11 cellular contexts compared by ENCODE assay signal in the genomic region with DNA sequence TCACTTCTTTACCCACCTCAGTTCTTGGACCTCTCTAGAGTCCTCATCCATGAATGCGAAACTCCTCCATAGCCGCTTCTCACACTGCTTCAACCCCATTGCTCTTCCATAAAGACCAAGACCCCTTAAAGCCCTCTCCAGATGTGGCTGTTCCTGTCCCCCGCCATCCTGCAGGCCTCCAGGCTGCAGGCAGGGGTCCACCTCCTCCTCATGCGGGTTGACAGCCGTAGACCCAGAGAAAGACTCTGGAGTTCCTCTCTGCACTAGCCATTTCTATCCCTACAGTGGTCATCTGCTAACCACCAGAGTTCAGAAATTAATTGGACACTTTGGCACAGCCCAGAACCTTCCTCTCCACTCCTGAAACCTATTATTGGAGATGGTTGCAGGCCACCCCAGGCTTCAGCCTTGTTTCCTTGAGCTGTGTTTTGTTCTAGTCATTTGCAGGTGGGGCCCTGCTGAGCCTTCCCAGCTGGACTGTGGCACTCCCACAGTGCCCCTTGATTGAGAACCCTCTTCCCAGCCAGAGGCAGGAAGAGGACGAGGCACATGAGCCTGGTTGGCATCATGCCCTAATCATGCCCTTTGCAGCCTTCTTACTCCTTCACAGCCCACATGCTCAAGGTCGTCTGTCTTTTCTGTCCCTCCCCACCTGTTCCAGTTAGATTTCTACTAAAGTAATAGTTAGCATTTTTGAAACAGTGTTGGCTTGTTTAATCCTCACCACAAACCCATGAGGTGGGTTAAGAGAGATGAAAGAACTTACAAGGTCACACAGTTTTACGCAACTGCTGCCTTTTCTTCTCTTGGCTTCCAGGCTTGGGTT. TPM values are rescaled to one million over a fixed set of nuclear protein-coding genes. Genes with fewer than 3 reads are reported as not detected.
A peak's percentile ranks its signal among the peaks of the same experiment; 100 is the strongest.
DNase-seq lines count a peak whose midpoint lies in the region; ATAC-seq and TF ChIP-seq lines count a peak whose summit lies in the region.
"Had no signal": no experiment of that assay in that cellular context is flagged by ENCODE, and none has a peak within 500 bp of the region (broad histone marks: within the 10 kb centered on the region; RNA-seq: fewer than 3 reads in every experiment).

No MANE protein-coding gene starts in this region.

- no peaks in the 10 kb centered on the region for H3K27me3 ChIP-seq in heart left ventricle
- H3K27me3 ChIP-seq in stomach: no peaks in the 10 kb centered on the region
- no peaks in the 10 kb centered on the region for H3K27me3 ChIP-seq in PC-3 (ENCODE audit: low read length)
- H3K27me3 ChIP-seq: BE2C had no signal

- intact Hi-C loops in heart left ventricle (cut with DNase I) (no loop called here), stomach (cut with DNase I; ENCODE audit: low total_unique reads) (no loop called here), PC-3 (cut with micrococcal nuclease) (no loop called here)

- H3K9me2 ChIP-seq in PC-3 (replicated peaks; ENCODE audit: low read length): no peaks in the 10 kb centered on the region

- H3K36me3 ChIP-seq in heart left ventricle (no peaks in the 10 kb centered on the region), stomach (no peaks in the 10 kb centered on the region), PC-3 (ENCODE audit: low read depth, low read length) (no peaks in the 10 kb centered on the region)
- H3K36me3 ChIP-seq: BE2C had no signal

- TF ChIP-seq POLR2A in heart left ventricle (IDR thresholded peaks at IDR 0.05) (no peak), stomach (IDR thresholded peaks at IDR 0.05) (no peak)

- no peak for TF ChIP-seq EP300 in stomach (IDR thresholded peaks at IDR 0.05)

- no peak overlapping the region for H2AFZ ChIP-seq in PC-3 (ENCODE audit: low read length)

- no peak overlapping the region for H3K9ac ChIP-seq in PC-3 (ENCODE audit: low read length)

- no peaks in the 10 kb centered on the region for H3K27me3 Mint-ChIP-seq in activated T-cell treated with anti-CD3 and anti-CD28 coated beads, Interleukin-2, amount 50 U/mL, for 4 hours (ENCODE audit: low read depth)

- H3K4me1 Mint-ChIP-seq in activated T-cell treated with anti-CD3 and anti-CD28 coated beads, Interleukin-2, amount 50 U/mL, for 4 hours (ENCODE audit: low read depth): peaks cover 95% of the 10 kb centered on the region

- no TSS peak for BruUV-seq in PC-3 (replicated peaks; lab: Mats Ljungman, UMichigan)

- no peak overlapping the region for H3K4me2 ChIP-seq in PC-3 (ENCODE audit: low read length)

- H3K4me3 Mint-ChIP-seq in activated T-cell treated with anti-CD3 and anti-CD28 coated beads, Interleukin-2, amount 50 U/mL, for 4 hours: peak overlapping the region; percentile 35

- DNase-seq in activated T-cell treated with anti-CD3 and anti-CD28 coated beads, Interleukin-2, amount 50 U/mL, for 4 hours: no peak
- DNase-seq in activated T-cell treated with anti-CD3 and anti-CD28 coated beads, Interleukin-2, amount 50 U/mL, for 48 hours: no peak
- DNase-seq in SK-MEL-5 (ENCODE audit: low read depth, low spot score) (peak; percentile 77), heart left ventricle (peak in 3 of 5 donors; percentile 27 to 49 (median 43)), stomach (peak; percentile 53), PC-3 (no peak)
- DNase-seq: anterior cingulate cortex, BE2C, WERI-Rb-1 had no signal

- in situ Hi-C loops in SK-MEL-5 (cut with HindIII; ENCODE audit: low pct_unique_long_range_greater_than_20kb, low sequenced_read_pairs): no loop called here

- CTCF ChIA-PET in PC-3 (lab: Charles Lee): no interaction called here

- 76 to 78% (median 77%) methylated on average over 8 of the region's 8 CpGs for WGBS in heart left ventricle, 4 donors
- 70 to 75% (median 74%) methylated on average over 8 of the region's 8 CpGs for WGBS in stomach, 5 donors

- ATAC-seq in activated T-cell treated with anti-CD3 and anti-CD28 coated beads, Interleukin-2, amount 50 U/mL, for 4 hours: peak in 1 of 2 donors; percentile 16
- ATAC-seq in heart left ventricle (peak; percentile 39 to 81 (median 70)), HG03432 (IDR thresholded peaks at IDR 0.05; ENCODE audit: unreplicated experiment) (no peak), HG03469 (IDR thresholded peaks at IDR 0.05; ENCODE audit: unreplicated experiment) (no peak), PC-3 (no peak)

- peaks cover 18% of the 10 kb centered on the region for H3K36me3 Mint-ChIP-seq in activated T-cell treated with anti-CD3 and anti-CD28 coated beads, Interleukin-2, amount 50 U/mL, for 4 hours (ENCODE audit: insufficient read depth)

- H3K9me3 Mint-ChIP-seq in activated T-cell treated with anti-CD3 and anti-CD28 coated beads, Interleukin-2, amount 50 U/mL, for 4 hours: no peaks in the 10 kb centered on the region

- peaks cover 100% of the 10 kb centered on the region for H3K79me2 ChIP-seq in PC-3 (ENCODE audit: low read length)

- H3K9me3 ChIP-seq in heart left ventricle: no peaks in the 10 kb centered on the region
- H3K9me3 ChIP-seq in stomach: no peaks in the 10 kb centered on the region
- H3K9me3 ChIP-seq in PC-3 (ENCODE audit: low read length): no peaks in the 10 kb centered on the region
- H3K9me3 ChIP-seq: BE2C had no signal

- POLR2A ChIA-PET in PC-3 (lab: Charles Lee; ENCODE audit: unreplicated experiment): no interaction called here

- TF ChIP-seq CTCF in heart left ventricle (IDR thresholded peaks at IDR 0.05) (no peak), stomach (IDR thresholded peaks at IDR 0.05) (no peak), PC-3 (conservative IDR thresholded peaks at IDR 0.05; ENCODE audit: low read depth, low read length) (no peak)

- H3F3A ChIP-seq in PC-3 (ENCODE audit: low read length, unreplicated experiment): no peaks in the 10 kb centered on the region

- no peak overlapping the region for H3K27ac ChIP-seq in heart left ventricle
- H3K27ac ChIP-seq in stomach: no peak overlapping the region
- no peak overlapping the region for H3K27ac ChIP-seq in PC-3 (ENCODE audit: low read length)
- H3K27ac ChIP-seq: WERI-Rb-1 had no signal

- H3K4me3 ChIP-seq in heart left ventricle (no peak overlapping the region), stomach (no peak overlapping the region), PC-3 (ENCODE audit: low read length) (no peak overlapping the region)

- H3K4me1 ChIP-seq in heart left ventricle (peaks cover 3 to 77% (median 53%) of the 10 kb centered on the region in 12 donors), stomach (peaks cover 42 to 97% (median 72%) of the 10 kb centered on the region in 4 donors), PC-3 (ENCODE audit: insufficient read depth, low read length) (peaks cover 4% of the 10 kb centered on the region)
- H3K4me1 ChIP-seq: BE2C had no signal

- peaks cover 82% of the 10 kb centered on the region for H4K20me1 ChIP-seq in PC-3 (ENCODE audit: low read length)

RNA-seq across cellular contexts. Expression of a gene that starts 23.9 kb away (rescaled TPM):
- 10 to 100 TPM; 75.2 to 83.7 (median 75.4) TPM for total RNA-seq in activated T-cell treated with anti-CD3 and anti-CD28 coated beads, Interleukin-2, amount 50 U/mL, for 4 hours
- total RNA-seq in SK-MEL-5 (2014; rRNA removed; shearing (Covaris generic)): 68.4 and 68.6 TPM in 2 replicates
- polyA plus RNA-seq in SK-MEL-5 (2015; cell fraction: cytosol; rRNA removed): 75.6 and 79.9 TPM in 2 replicates
- polyA plus RNA-seq in SK-MEL-5 (2015; cell fraction: nucleus; rRNA removed): 46.5 and 50.6 TPM in 2 replicates
- 10 to 100 TPM; 39.8 to 58.3 (median 43.6) TPM for total RNA-seq in heart left ventricle
- 10 to 100 TPM; 17.5 to 45.6 TPM for polyA plus RNA-seq in heart left ventricle
- 10 to 100 TPM; 23.8 to 56.4 (median 37.8) TPM for total RNA-seq in stomach
- 10 to 100 TPM; 22.5 to 33.5 (median 23.3) TPM for polyA plus RNA-seq in stomach
- total RNA-seq in PC-3 (2014; rRNA removed): 38.0 and 43.6 TPM in 2 replicates

Comparison
In these comparisons a context has a peak if more than half of its experiments do, and no peak if none do; other contexts are left out.
1. ATAC-seq: peak in heart left ventricle (4 of 4); none in HG03432 (single experiment), HG03469 (single experiment) and PC-3 (single experiment).
2. DNase-seq: peak in SK-MEL-5 (single experiment), heart left ventricle (3 of 5) and stomach (single experiment); none in activated T-cell treated with anti-CD3 and anti-CD28 coated beads, Interleukin-2, amount 50 U/mL, for 4 hours (single experiment), activated T-cell treated with anti-CD3 and anti-CD28 coated beads, Interleukin-2, amount 50 U/mL, for 48 hours (0 of 2) and PC-3 (single experiment).